In genomic region chr9:104747245-104747564, GRCh38 we compare ENCODE assay signal across 8 cellular contexts. TPM values are rescaled to one million over a fixed set of nuclear protein-coding genes. Genes with fewer than 3 reads are reported as not detected.
DNase-seq lines count a peak whose midpoint lies in the region; ATAC-seq and TF ChIP-seq lines count a peak whose summit lies in the region.

No MANE protein-coding gene starts in this region.

- BruUV-seq in A673 (replicated peaks; lab: Mats Ljungman, UMichigan): no TSS peak
- no TSS peak for BruUV-seq in MCF 10A (replicated peaks; lab: Mats Ljungman, UMichigan)

- no peaks in the 10 kb centered on the region for H3K79me2 ChIP-seq in mesendoderm (ENCODE audit: control insufficient read depth, insufficient read depth, low read length)

- CTCF ChIA-PET in A673 (lab: Charles Lee): interaction anchor here (0.7 kb wide), 1 partner anchor 82 kb away, joined by 3 read pairs; no protein-coding TSS in a partner anchor
- CTCF ChIA-PET in MCF 10A (lab: Yijun Ruan, JAX): interaction anchor here (0.6 to 1.5 kb wide), 5 partner anchors 10 to 571 kb away, joined by 3 to 4 read pairs (median 3); no protein-coding TSS in a partner anchor

- POLR2A ChIA-PET in A673 (lab: Charles Lee; ENCODE audit: low non-redundant PET): no interaction called here
- POLR2A ChIA-PET in MCF 10A (lab: Yijun Ruan, JAX): interaction anchor here (0.6 to 3.5 kb wide), 15 partner anchors 9 to 947 kb away, joined by 3 to 23 read pairs (median 4); partner anchors contain the start of genes NIPSNAP3B, SLC44A1 and TMEM38B

- DNase-seq in A673 (ENCODE audit: low spot score) (no peak), MCF 10A (ENCODE audit: unreplicated experiment) (no peak), mesendoderm (no peak), globus pallidus (ENCODE audit: low spot score) (no peak)
- DNase-seq in NK-92 treated with Interleukin-12 subunit alpha and Interleukin-12 subunit beta, amount 100 ng/mL, for 24 hours (lab: John Stamatoyannopoulos, UW): no peak

- peak overlapping the region; percentile 90 for H3K4me3 ChIP-seq in A673 (ENCODE audit: low read depth, low read length, poor library complexity, severe bottlenecking)
- peak overlapping the region; percentile 66 for H3K4me3 ChIP-seq in mesendoderm (ENCODE audit: low read length)

- peak overlapping the region; percentile 41 for H2BK15ac ChIP-seq in mesendoderm (replicated peaks; ENCODE audit: low read depth)

- no peaks in the 10 kb centered on the region for H3K36me3 ChIP-seq in A673 (ENCODE audit: insufficient read depth, low read length, poor library complexity, severe bottlenecking)
- H3K36me3 ChIP-seq in mesendoderm (ENCODE audit: control insufficient read depth, insufficient read depth, low read length): no peaks in the 10 kb centered on the region

- peaks cover 17% of the 10 kb centered on the region for H3K4me1 Mint-ChIP-seq in MCF 10A (ENCODE audit: insufficient read depth, unreplicated experiment)

- H3K27ac ChIP-seq in A673 (ENCODE audit: low read depth, low read length, poor library complexity, severe bottlenecking) (peak overlapping the region; percentile 79), mesendoderm (ENCODE audit: low read depth, low read length) (peak overlapping the region; percentile 69)

- H3K4me3 Mint-ChIP-seq in MCF 10A (ENCODE audit: unreplicated experiment): peak overlapping the region; percentile 85

- H2AK5ac ChIP-seq in mesendoderm (ENCODE audit: low read length): no peak overlapping the region

- no peaks in the 10 kb centered on the region for H3K36me3 Mint-ChIP-seq in MCF 10A (ENCODE audit: insufficient read depth, unreplicated experiment)

- no peaks in the 10 kb centered on the region for H3K27me3 ChIP-seq in A673 (replicated peaks; ENCODE audit: insufficient read depth, low read depth, low read length, poor library complexity)
- no peaks in the 10 kb centered on the region for H3K27me3 ChIP-seq in mesendoderm (ENCODE audit: insufficient read depth, low read length, poor library complexity)

- WGBS in mesendoderm (ENCODE audit: extremely low coverage, insufficient coverage, low lambda C conversion rate): no CpG with 5 or more reads among the region's 9 CpGs

- peak overlapping the region; percentile 82 for H3K9ac ChIP-seq in mesendoderm (ENCODE audit: low read length)

- ATAC-seq in HG03064 (IDR thresholded peaks at IDR 0.05; ENCODE audit: low read depth, unreplicated experiment): peak; percentile 23
- ATAC-seq in HG03457 (IDR thresholded peaks at IDR 0.05; ENCODE audit: unreplicated experiment): no peak
- no peak for ATAC-seq in GM21381 (IDR thresholded peaks at IDR 0.05; ENCODE audit: unreplicated experiment)

- H4K5ac ChIP-seq in mesendoderm (ENCODE audit: low read length): no peak overlapping the region

- H3K9me3 ChIP-seq in A673 (ENCODE audit: low read depth, low read length, poor library complexity, severe bottlenecking): no peaks in the 10 kb centered on the region

- no peak overlapping the region for H3K4ac ChIP-seq in mesendoderm (ENCODE audit: low read depth, low read length)

- TF ChIP-seq CTCF in A673 (conservative IDR thresholded peaks at IDR 0.05; ENCODE audit: low read depth, low read length) (no peak), MCF 10A (IDR thresholded peaks at IDR 0.05; ENCODE audit: unreplicated experiment) (no peak)

- peak overlapping the region; percentile 31 for H3K18ac ChIP-seq in mesendoderm (ENCODE audit: low read length)

- no peak overlapping the region for H2BK120ac ChIP-seq in mesendoderm (ENCODE audit: low read depth, low read length)

- H3K9me3 Mint-ChIP-seq in MCF 10A (ENCODE audit: unreplicated experiment): no peaks in the 10 kb centered on the region

- H3K79me1 ChIP-seq in mesendoderm (ENCODE audit: low read length): no peaks in the 10 kb centered on the region

- H3K23ac ChIP-seq in mesendoderm (ENCODE audit: low read length): no peak overlapping the region

- H2BK5ac ChIP-seq in mesendoderm (ENCODE audit: low read length): peak overlapping the region; percentile 26

- H4K8ac ChIP-seq in mesendoderm (ENCODE audit: low read depth, low read length): no peak overlapping the region

- H3K27me3 Mint-ChIP-seq in MCF 10A (ENCODE audit: insufficient read depth, unreplicated experiment): no peaks in the 10 kb centered on the region

- H3K27ac Mint-ChIP-seq in MCF 10A (ENCODE audit: low read depth, unreplicated experiment): peak overlapping the region; percentile 87

- H3K4me2 ChIP-seq in mesendoderm (ENCODE audit: low read length): peak overlapping the region; percentile 89

- peak overlapping the region; percentile 88 for H3K56ac ChIP-seq in mesendoderm (ENCODE audit: low read length)

- H3K4me1 ChIP-seq in A673 (ENCODE audit: insufficient read depth, low read length, poor library complexity, severe bottlenecking) (no peaks in the 10 kb centered on the region), mesendoderm (ENCODE audit: control insufficient read depth, low read depth, low read length) (no peaks in the 10 kb centered on the region)

- intact Hi-C loops in A673 (cut with micrococcal nuclease; ENCODE audit: unreplicated experiment): no loop called here
- intact Hi-C loops in MCF 10A (cut with micrococcal nuclease): loop anchor here (10.0 kb wide), 2 partner anchors 142 to 1352 kb away; partner anchors contain the start of gene OR13C2

RNA-seq across cellular contexts. Expression of gene NIPSNAP3A, which starts 0.3 kb away (rescaled TPM):
- total RNA-seq in A673 (2021) (13.6 and 14.7 TPM in 2 replicates), MCF 10A (2022) (15.4 and 15.5 TPM in 2 replicates)
- 6.6 TPM for polyA plus RNA-seq in mesendoderm (2013, experiment 1 of 2)
- 7.1 TPM for polyA plus RNA-seq in mesendoderm (2013, experiment 2 of 2)

RNA-seq across cellular contexts. Expression of gene NIPSNAP3B, which starts 16.7 kb away (rescaled TPM):
- total RNA-seq in A673 (2021) (0.48 and 0.75 TPM in 2 replicates), MCF 10A (2022) (0.49 TPM in 1 of 2 replicates, not detected in the other)
- polyA plus RNA-seq in mesendoderm (2013, experiment 1 of 2): 0.11 TPM
- 0.08 TPM for polyA plus RNA-seq in mesendoderm (2013, experiment 2 of 2)

RNA-seq across cellular contexts. Expression of gene OR13D1, which starts 52.9 kb away (rescaled TPM):
- total RNA-seq in A673 (2021) (not detected in 2 replicates), MCF 10A (2022) (not detected in 2 replicates)
- polyA plus RNA-seq in mesendoderm (2013, experiment 1 of 2): not detected
- polyA plus RNA-seq in mesendoderm (2013, experiment 2 of 2): not detected
